Comparison of ENCODE assay signal across 1 cellular context in the genomic region with DNA sequence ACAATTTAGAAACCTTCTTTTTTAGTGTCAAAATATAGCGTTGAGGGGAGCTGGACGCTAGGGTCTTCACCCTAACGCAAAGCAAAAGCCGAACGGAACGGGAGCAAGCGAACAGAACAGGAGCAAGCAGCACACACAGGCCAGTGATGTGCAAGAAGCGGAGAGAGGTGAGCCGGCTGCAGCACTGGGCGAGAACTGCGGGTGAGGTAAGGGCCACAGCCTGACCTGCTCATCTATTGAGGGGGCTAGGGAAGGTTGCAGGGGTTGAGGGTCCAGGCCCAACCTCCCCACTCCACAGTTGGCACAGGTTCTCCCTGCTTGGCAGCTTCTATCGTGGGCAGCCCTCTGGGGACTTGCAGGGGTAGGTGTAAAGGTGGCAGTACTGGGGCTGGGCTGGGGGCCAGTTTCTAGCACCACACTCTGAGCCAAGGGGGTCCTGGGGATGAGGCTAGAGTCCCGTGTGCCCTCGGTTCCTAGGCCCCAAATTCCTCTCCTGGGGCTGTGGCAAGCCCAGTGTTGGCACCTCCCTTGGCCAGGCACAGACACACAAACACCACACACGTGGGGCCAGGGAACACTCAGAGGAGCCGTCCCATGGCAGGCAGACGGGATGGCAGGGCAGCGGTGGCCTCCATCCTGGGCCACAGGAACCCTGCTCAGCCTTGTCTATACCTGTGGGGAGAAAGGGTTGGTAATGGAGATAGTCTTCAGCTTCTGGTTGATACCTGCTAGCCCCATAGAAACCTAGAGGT.
TF ChIP-seq lines count a peak whose summit lies in the region.

No MANE protein-coding gene starts in this region.

TF ChIP-seq in GM23338, 12 proteins besides CTCF, POLR2A, EP300 and RAD21 (continued from another document):
- TF ChIP-seq, protein P1, sequence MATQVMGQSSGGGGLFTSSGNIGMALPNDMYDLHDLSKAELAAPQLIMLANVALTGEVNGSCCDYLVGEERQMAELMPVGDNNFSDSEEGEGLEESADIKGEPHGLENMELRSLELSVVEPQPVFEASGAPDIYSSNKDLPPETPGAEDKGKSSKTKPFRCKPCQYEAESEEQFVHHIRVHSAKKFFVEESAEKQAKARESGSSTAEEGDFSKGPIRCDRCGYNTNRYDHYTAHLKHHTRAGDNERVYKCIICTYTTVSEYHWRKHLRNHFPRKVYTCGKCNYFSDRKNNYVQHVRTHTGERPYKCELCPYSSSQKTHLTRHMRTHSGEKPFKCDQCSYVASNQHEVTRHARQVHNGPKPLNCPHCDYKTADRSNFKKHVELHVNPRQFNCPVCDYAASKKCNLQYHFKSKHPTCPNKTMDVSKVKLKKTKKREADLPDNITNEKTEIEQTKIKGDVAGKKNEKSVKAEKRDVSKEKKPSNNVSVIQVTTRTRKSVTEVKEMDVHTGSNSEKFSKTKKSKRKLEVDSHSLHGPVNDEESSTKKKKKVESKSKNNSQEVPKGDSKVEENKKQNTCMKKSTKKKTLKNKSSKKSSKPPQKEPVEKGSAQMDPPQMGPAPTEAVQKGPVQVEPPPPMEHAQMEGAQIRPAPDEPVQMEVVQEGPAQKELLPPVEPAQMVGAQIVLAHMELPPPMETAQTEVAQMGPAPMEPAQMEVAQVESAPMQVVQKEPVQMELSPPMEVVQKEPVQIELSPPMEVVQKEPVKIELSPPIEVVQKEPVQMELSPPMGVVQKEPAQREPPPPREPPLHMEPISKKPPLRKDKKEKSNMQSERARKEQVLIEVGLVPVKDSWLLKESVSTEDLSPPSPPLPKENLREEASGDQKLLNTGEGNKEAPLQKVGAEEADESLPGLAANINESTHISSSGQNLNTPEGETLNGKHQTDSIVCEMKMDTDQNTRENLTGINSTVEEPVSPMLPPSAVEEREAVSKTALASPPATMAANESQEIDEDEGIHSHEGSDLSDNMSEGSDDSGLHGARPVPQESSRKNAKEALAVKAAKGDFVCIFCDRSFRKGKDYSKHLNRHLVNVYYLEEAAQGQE (IDR thresholded peaks at IDR 0.05; ENCODE audit: unreplicated experiment) = no peak
- no peak for TF ChIP-seq JUNB (IDR thresholded peaks at IDR 0.05; ENCODE audit: unreplicated experiment)
- TF ChIP-seq EZH2 (IDR thresholded peaks at IDR 0.05; ENCODE audit: low read depth, unreplicated experiment) = no peak
- no peak for TF ChIP-seq ETS1 (IDR thresholded peaks at IDR 0.05)
- no peak for TF ChIP-seq ZNF114 (CRISPR knock-in tag; IDR thresholded peaks at IDR 0.05)
- TF ChIP-seq POLR2AphosphoS5 (IDR thresholded peaks at IDR 0.05; ENCODE audit: low read depth) = no peak
- no peak for TF ChIP-seq EZH2phosphoT487 (IDR thresholded peaks at IDR 0.05; ENCODE audit: unreplicated experiment)
- no peak for TF ChIP-seq ZNF331 (CRISPR knock-in tag; IDR thresholded peaks at IDR 0.05; ENCODE audit: low read depth)
- no peak for TF ChIP-seq NANOG (IDR thresholded peaks at IDR 0.05; ENCODE audit: borderline replicate concordance)
- TF ChIP-seq, protein P2, sequence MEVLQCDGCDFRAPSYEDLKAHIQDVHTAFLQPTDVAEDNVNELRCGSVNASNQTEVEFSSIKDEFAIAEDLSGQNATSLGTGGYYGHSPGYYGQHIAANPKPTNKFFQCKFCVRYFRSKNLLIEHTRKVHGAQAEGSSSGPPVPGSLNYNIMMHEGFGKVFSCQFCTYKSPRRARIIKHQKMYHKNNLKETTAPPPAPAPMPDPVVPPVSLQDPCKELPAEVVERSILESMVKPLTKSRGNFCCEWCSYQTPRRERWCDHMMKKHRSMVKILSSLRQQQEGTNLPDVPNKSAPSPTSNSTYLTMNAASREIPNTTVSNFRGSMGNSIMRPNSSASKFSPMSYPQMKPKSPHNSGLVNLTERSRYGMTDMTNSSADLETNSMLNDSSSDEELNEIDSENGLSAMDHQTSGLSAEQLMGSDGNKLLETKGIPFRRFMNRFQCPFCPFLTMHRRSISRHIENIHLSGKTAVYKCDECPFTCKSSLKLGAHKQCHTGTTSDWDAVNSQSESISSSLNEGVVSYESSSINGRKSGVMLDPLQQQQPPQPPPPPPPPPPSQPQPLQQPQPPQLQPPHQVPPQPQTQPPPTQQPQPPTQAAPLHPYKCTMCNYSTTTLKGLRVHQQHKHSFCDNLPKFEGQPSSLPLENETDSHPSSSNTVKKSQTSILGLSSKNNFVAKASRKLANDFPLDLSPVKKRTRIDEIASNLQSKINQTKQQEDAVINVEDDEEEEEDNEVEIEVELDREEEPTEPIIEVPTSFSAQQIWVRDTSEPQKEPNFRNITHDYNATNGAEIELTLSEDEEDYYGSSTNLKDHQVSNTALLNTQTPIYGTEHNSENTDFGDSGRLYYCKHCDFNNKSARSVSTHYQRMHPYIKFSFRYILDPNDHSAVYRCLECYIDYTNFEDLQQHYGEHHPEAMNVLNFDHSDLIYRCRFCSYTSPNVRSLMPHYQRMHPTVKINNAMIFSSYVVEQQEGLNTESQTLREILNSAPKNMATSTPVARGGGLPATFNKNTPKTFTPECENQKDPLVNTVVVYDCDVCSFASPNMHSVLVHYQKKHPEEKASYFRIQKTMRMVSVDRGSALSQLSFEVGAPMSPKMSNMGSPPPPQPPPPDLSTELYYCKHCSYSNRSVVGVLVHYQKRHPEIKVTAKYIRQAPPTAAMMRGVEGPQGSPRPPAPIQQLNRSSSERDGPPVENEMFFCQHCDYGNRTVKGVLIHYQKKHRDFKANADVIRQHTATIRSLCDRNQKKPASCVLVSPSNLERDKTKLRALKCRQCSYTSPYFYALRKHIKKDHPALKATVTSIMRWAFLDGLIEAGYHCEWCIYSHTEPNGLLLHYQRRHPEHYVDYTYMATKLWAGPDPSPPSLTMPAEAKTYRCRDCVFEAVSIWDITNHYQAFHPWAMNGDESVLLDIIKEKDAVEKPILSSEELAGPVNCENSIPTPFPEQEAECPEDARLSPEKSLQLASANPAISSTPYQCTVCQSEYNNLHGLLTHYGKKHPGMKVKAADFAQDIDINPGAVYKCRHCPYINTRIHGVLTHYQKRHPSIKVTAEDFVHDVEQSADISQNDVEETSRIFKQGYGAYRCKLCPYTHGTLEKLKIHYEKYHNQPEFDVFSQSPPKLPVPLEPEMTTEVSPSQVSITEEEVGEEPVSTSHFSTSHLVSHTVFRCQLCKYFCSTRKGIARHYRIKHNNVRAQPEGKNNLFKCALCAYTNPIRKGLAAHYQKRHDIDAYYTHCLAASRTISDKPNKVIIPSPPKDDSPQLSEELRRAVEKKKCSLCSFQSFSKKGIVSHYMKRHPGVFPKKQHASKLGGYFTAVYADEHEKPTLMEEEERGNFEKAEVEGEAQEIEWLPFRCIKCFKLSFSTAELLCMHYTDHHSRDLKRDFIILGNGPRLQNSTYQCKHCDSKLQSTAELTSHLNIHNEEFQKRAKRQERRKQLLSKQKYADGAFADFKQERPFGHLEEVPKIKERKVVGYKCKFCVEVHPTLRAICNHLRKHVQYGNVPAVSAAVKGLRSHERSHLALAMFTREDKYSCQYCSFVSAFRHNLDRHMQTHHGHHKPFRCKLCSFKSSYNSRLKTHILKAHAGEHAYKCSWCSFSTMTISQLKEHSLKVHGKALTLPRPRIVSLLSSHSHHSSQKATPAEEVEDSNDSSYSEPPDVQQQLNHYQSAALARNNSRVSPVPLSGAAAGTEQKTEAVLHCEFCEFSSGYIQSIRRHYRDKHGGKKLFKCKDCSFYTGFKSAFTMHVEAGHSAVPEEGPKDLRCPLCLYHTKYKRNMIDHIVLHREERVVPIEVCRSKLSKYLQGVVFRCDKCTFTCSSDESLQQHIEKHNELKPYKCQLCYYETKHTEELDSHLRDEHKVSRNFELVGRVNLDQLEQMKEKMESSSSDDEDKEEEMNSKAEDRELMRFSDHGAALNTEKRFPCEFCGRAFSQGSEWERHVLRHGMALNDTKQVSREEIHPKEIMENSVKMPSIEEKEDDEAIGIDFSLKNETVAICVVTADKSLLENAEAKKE (CRISPR knock-in tag; IDR thresholded peaks at IDR 0.05) = no peak
